ENCODE assay signal across 11 cellular contexts in the genomic region with DNA sequence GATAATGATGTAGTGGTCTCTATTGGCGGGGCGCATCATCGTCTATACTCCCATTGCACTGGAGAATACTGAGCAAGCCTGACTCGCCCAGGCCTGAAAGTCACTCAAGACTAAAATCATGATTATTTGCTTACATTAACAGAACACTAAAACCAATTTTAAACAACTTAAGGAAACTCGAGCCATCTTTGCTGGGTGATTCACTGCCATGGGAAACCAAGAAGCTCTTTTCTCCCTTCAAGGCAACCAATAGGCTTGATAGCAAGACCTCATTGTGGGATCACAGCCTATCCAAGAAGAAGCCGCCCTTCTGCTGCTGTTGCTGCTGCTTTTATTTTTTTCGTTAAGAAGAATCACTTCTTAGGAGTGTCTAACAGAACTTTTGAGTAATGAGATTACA.
A peak's percentile ranks its signal among the peaks of the same experiment; 100 is the strongest.
DNase-seq lines count a peak whose midpoint lies in the region; ATAC-seq, FAIRE-seq and TF ChIP-seq lines count a peak whose summit lies in the region.
"Had no signal": no experiment of that assay in that cellular context is flagged by ENCODE, and none has a peak within 500 bp of the region (broad histone marks: within the 10 kb centered on the region; RNA-seq: fewer than 3 reads in every experiment).

No MANE protein-coding gene starts in this region.

- H4K20me1 ChIP-seq in osteoblast (ENCODE audit: insufficient read depth, low read length), result no peaks in the 10 kb centered on the region

- H3K27ac Mint-ChIP-seq in chondrocyte (ENCODE audit: unreplicated experiment), result peak overlapping the region; percentile 97
- H3K27ac Mint-ChIP-seq: T-helper 2 cell treated with Interferon-gamma antibody and Interleukin-4, amounts not matched to agents 5 μg/mL and 100 μg/mL, for 36 hours had no signal

- no peaks in the 10 kb centered on the region for H3K9me3 Mint-ChIP-seq in chondrocyte (ENCODE audit: low read depth)
- H3K9me3 Mint-ChIP-seq: T-helper 2 cell treated with Interferon-gamma antibody and Interleukin-4, amounts not matched to agents 5 μg/mL and 100 μg/mL, for 36 hours had no signal

- H3K27me3 ChIP-seq in BJ (ENCODE audit: control insufficient read depth, insufficient read depth, low read length) (no peaks in the 10 kb centered on the region), osteoblast (ENCODE audit: insufficient read depth, low read length) (no peaks in the 10 kb centered on the region)
- H3K27me3 ChIP-seq: foreskin keratinocyte had no signal

- no peaks in the 10 kb centered on the region for H3K9me3 ChIP-seq in osteoblast (ENCODE audit: low read depth, low read length)

- no peak for FAIRE-seq in HTR-8/SVneo (lab: Jason Lieb, UNC)

- H3K36me3 Mint-ChIP-seq in chondrocyte (ENCODE audit: low read depth), result peaks cover 2% of the 10 kb centered on the region

- DNase-seq in BJ (ENCODE audit: low read depth) (peak; percentile 74), HTR-8/SVneo (ENCODE audit: insufficient read length, low spot score) (peak; percentile 22), chondrocyte (ENCODE audit: low spot score) (no peak), osteoblast (ENCODE audit: insufficient read length, low spot score, missing footprints) (peak; percentile 56), occipital lobe (lab: John Stamatoyannopoulos, UW) (no peak)
- DNase-seq in stimulated activated CD4-positive, alpha-beta T cell treated with anti-CD3 and anti-CD28 coated beads, Interleukin-15, amount 100 ng/mL, for 24 hours, result no peak
- DNase-seq: activated gamma-delta T cell treated with Interleukin-2 at 50 U/mL for 16 hours, foreskin keratinocyte had no signal

- peaks cover 64% of the 10 kb centered on the region for H3K79me2 ChIP-seq in osteoblast (ENCODE audit: insufficient read depth, low read length)

- peak overlapping the region; percentile 71 for H3K4me2 ChIP-seq in osteoblast (ENCODE audit: insufficient read depth, low read length)

- peaks cover 92% of the 10 kb centered on the region for H3K4me1 Mint-ChIP-seq in chondrocyte (ENCODE audit: low read depth)

- no peak for ATAC-seq in HG03045 (IDR thresholded peaks at IDR 0.05; ENCODE audit: unreplicated experiment)
- no peak for ATAC-seq in GM18861 (IDR thresholded peaks at IDR 0.05; ENCODE audit: unreplicated experiment)
- ATAC-seq: foreskin keratinocyte had no signal

- H3K4me3 ChIP-seq in BJ (ENCODE audit: low read depth, low read length) (no peak overlapping the region), osteoblast (ENCODE audit: insufficient read depth, low read length) (peak overlapping the region; percentile 39)

- no peak overlapping the region for H2AFZ ChIP-seq in osteoblast (ENCODE audit: low read length)

- TF ChIP-seq CTCF in BJ (IDR thresholded peaks at IDR 0.05; ENCODE audit: insufficient read depth, low read depth, low read length) (no peak), chondrocyte (IDR thresholded peaks at IDR 0.05) (no peak), osteoblast (IDR thresholded peaks at IDR 0.05; ENCODE audit: extremely low read depth, low read depth, low read length) (no peak)

- H3K4me3 Mint-ChIP-seq in chondrocyte (ENCODE audit: unreplicated experiment), result peak overlapping the region; percentile 27
- H3K4me3 Mint-ChIP-seq: T-helper 2 cell treated with Interferon-gamma antibody and Interleukin-4, amounts not matched to agents 5 μg/mL and 100 μg/mL, for 36 hours had no signal

- CTCF ChIA-PET in BJ (lab: Yijun Ruan, JAX), result no interaction called here

- H3K36me3 ChIP-seq in BJ (ENCODE audit: control insufficient read depth, insufficient read depth, low read length) (no peaks in the 10 kb centered on the region), osteoblast (ENCODE audit: insufficient read depth, low read length) (no peaks in the 10 kb centered on the region)

- POLR2A ChIA-PET in BJ (lab: Charles Lee), result no interaction called here

- peak overlapping the region; percentile 100 for H3K27ac ChIP-seq in osteoblast (ENCODE audit: low read depth, low read length)
- H3K27ac ChIP-seq: foreskin keratinocyte had no signal

- no peaks in the 10 kb centered on the region for H3K27me3 Mint-ChIP-seq in chondrocyte (ENCODE audit: low read depth)

- peaks cover 73% of the 10 kb centered on the region for H3K4me1 ChIP-seq in osteoblast (ENCODE audit: insufficient read depth, low read length)

Comparison
In these comparisons a context has a peak if more than half of its experiments do, and no peak if none do; other contexts are left out.
1. DNase-seq: peak in BJ (single experiment), HTR-8/SVneo (single experiment) and osteoblast (single experiment); none in chondrocyte (single experiment), occipital lobe (single experiment) and stimulated activated CD4-positive, alpha-beta T cell treated with anti-CD3 and anti-CD28 coated beads, Interleukin-15, amount 100 ng/mL, for 24 hours (single experiment).